ENCODE assay signal across 14 cellular contexts in genomic region chr15:95840004-95840403, GRCh38.
DNase-seq lines count a peak whose midpoint lies in the region; ATAC-seq, FAIRE-seq and TF ChIP-seq lines count a peak whose summit lies in the region.
"Had no signal": no experiment of that assay in that cellular context is flagged by ENCODE, and none has a peak within 500 bp of the region (broad histone marks: within the 10 kb centered on the region; RNA-seq: fewer than 3 reads in every experiment).

No MANE protein-coding gene starts in this region.

- peaks cover 51% of the 10 kb centered on the region for H3K4me1 Mint-ChIP-seq in activated CD4-positive, alpha-beta T cell treated with anti-CD3 and anti-CD28 coated beads, Interleukin-2, amount 10 ng/mL, durations not matched to agents 7 days and 5 days
- peaks cover 24% of the 10 kb centered on the region for H3K4me1 Mint-ChIP-seq in central memory CD8-positive, alpha-beta T cell

- intact Hi-C loops in lower lobe of right lung (cut with DNase I) (no loop called here), HepG2 (cut with micrococcal nuclease; ENCODE audit: unreplicated experiment) (no loop called here)

- WGBS in HepG2 (ENCODE audit: low lambda C conversion rate) = 16% methylated on average over 4 of the region's 4 CpGs

- no peak overlapping the region for H3K4me2 ChIP-seq in HepG2 (ENCODE audit: low read depth, low read length)

- H3K4me1 ChIP-seq in lower lobe of right lung (no peaks in the 10 kb centered on the region), thoracic aorta (ENCODE audit: control insufficient read depth in 1 of 2, low read depth in 2 of 2) (peaks cover 3 to 9% of the 10 kb centered on the region in 2 donors), HepG2 (ENCODE audit: insufficient read depth, low read length) (no peaks in the 10 kb centered on the region)

- H3K27ac ChIP-seq in lower lobe of right lung (peak overlapping the region; percentile 3), thoracic aorta (peak overlapping the region; percentile 81 to 83), HepG2 (ENCODE audit: extremely low read length, insufficient read depth, low read length) (no peak overlapping the region)

- CTCF ChIA-PET in activated CD4-positive, alpha-beta T cell treated with anti-CD3 and anti-CD28 coated beads, Interleukin-2, amount 10 ng/mL, durations not matched to agents 7 days and 5 days (lab: Charles Lee) = no interaction called here
- CTCF ChIA-PET in HepG2 (lab: Yijun Ruan, JAX; ENCODE audit: low intra/inter-chr PET ratio, low total read pairs) = no interaction called here

- peaks cover 11% of the 10 kb centered on the region for H3K9me3 Mint-ChIP-seq in activated CD4-positive, alpha-beta T cell treated with anti-CD3 and anti-CD28 coated beads, Interleukin-2, amount 10 ng/mL, durations not matched to agents 7 days and 5 days
- H3K9me3 Mint-ChIP-seq in central memory CD8-positive, alpha-beta T cell = no peaks in the 10 kb centered on the region
- H3K9me3 Mint-ChIP-seq: mesothelial cell of epicardium had no signal

- H3K4me3 ChIP-seq in lower lobe of right lung = no peak overlapping the region
- no peak overlapping the region for H3K4me3 ChIP-seq in thoracic aorta
- H3K4me3 ChIP-seq in HepG2 (replicated peaks in 1 of 3; ENCODE audit: insufficient read depth in 1 of 3, low read depth in 2 of 3, low read length in 3 of 3) = no peak overlapping the region

- no peak for DNase-seq in activated CD4-positive, alpha-beta T cell treated with anti-CD3 and anti-CD28 coated beads, Interleukin-2, amount 10 ng/mL, durations not matched to agents 7 days and 5 days
- no peak for DNase-seq in activated CD4-positive, alpha-beta T cell treated with anti-CD3 and anti-CD28 coated beads for 4 hours
- no peak for DNase-seq in central memory CD8-positive, alpha-beta T cell (ENCODE audit: low spot score in 2 of 2)
- DNase-seq in lower lobe of right lung = no peak
- peak; percentile 15 for DNase-seq in thoracic aorta (ENCODE audit: low spot score)
- DNase-seq in NCI-H1092 (lab: John Stamatoyannopoulos, UW) = no peak
- no peak for DNase-seq in HepG2 (ENCODE audit: low spot score)
- DNase-seq: ACHN; activated naive CD4-positive, alpha-beta T cell treated with Interleukin-2 at 50 U/mL for 16 hours; stimulated activated CD4-positive, alpha-beta T cell treated with anti-CD3 and anti-CD28 coated beads, Interleukin-4, amount 100 ng/mL, for 4 hours; T-helper 9 cell had no signal

- H3K36me3 Mint-ChIP-seq in activated CD4-positive, alpha-beta T cell treated with anti-CD3 and anti-CD28 coated beads, Interleukin-2, amount 10 ng/mL, durations not matched to agents 7 days and 5 days (ENCODE audit: low read depth) = peaks cover 20% of the 10 kb centered on the region
- no peaks in the 10 kb centered on the region for H3K36me3 Mint-ChIP-seq in central memory CD8-positive, alpha-beta T cell (ENCODE audit: insufficient read depth)
- H3K36me3 Mint-ChIP-seq: mesothelial cell of epicardium had no signal

- H3K27me3 ChIP-seq in lower lobe of right lung (ENCODE audit: low read depth) = no peaks in the 10 kb centered on the region
- H3K27me3 ChIP-seq in thoracic aorta (replicated peaks; ENCODE audit: insufficient read depth) = no peaks in the 10 kb centered on the region
- H3K27me3 ChIP-seq in HepG2 (ENCODE audit: control insufficient read depth in 1 of 2, insufficient read depth in 2 of 2, low read length in 2 of 2) = no peaks in the 10 kb centered on the region

- no peak overlapping the region for H3K9ac ChIP-seq in HepG2 (ENCODE audit: insufficient read depth, low read depth, low read length)

- H3K36me3 ChIP-seq in lower lobe of right lung = no peaks in the 10 kb centered on the region
- no peaks in the 10 kb centered on the region for H3K36me3 ChIP-seq in thoracic aorta
- no peaks in the 10 kb centered on the region for H3K36me3 ChIP-seq in HepG2 (replicated peaks in 1 of 2; ENCODE audit: control insufficient read depth in 1 of 2, insufficient read depth in 2 of 2, low read length in 2 of 2)

- H3K27ac Mint-ChIP-seq in activated CD4-positive, alpha-beta T cell treated with anti-CD3 and anti-CD28 coated beads, Interleukin-2, amount 10 ng/mL, durations not matched to agents 7 days and 5 days = peak overlapping the region; percentile 97
- H3K27ac Mint-ChIP-seq in central memory CD8-positive, alpha-beta T cell (ENCODE audit: low read depth) = peak overlapping the region; percentile 89
- H3K27ac Mint-ChIP-seq: mesothelial cell of epicardium had no signal

- TF ChIP-seq EP300 in HepG2 (IDR thresholded peaks at IDR 0.05; ENCODE audit: low read depth in 2 of 2, low read length in 2 of 2) = no peak
- TF ChIP-seq EP300 in HepG2 (CRISPR knock-in tag; IDR thresholded peaks at IDR 0.05; ENCODE audit: borderline replicate concordance) = no peak

- ATAC-seq in central memory CD8-positive, alpha-beta T cell (replicated peaks; ENCODE audit: extremely low read depth, poor library complexity, severe bottlenecking) = no peak
- ATAC-seq in lower lobe of right lung = no peak
- peak; percentile 96 for ATAC-seq in thoracic aorta (ENCODE audit: insufficient number of reproducible peaks, low FRiP score, low read depth)
- no peak for ATAC-seq in GM21423 (IDR thresholded peaks at IDR 0.05; ENCODE audit: unreplicated experiment)
- no peak for ATAC-seq in HepG2
- ATAC-seq: esophagus mucosa had no signal

- H4K20me1 ChIP-seq in HepG2 (ENCODE audit: insufficient read depth, low read length) = no peaks in the 10 kb centered on the region

- BruUV-seq in HepG2 (replicated peaks; lab: Mats Ljungman, UMichigan) = no TSS peak

- H3K79me2 ChIP-seq in HepG2 (ENCODE audit: insufficient read depth, low read length) = no peaks in the 10 kb centered on the region

- in situ Hi-C loops in HepG2 (cut with HindIII; ENCODE audit: extremely low pct_ligation_motif_present, low pct_unique_long_range_greater_than_20kb) = no loop called here

- TF ChIP-seq CTCF in lower lobe of right lung (IDR thresholded peaks at IDR 0.05) = no peak
- TF ChIP-seq CTCF in thoracic aorta (IDR thresholded peaks at IDR 0.05) = no peak
- TF ChIP-seq CTCF in HepG2 (CRISPR knock-in tag; IDR thresholded peaks at IDR 0.05) = no peak

- no peak overlapping the region for H2AFZ ChIP-seq in HepG2 (ENCODE audit: low read length)

- no peak for TF ChIP-seq RAD21 in HepG2 (CRISPR knock-in tag; IDR thresholded peaks at IDR 0.05)

- TF ChIP-seq POLR2A in HepG2 (IDR thresholded peaks at IDR 0.05; ENCODE audit: insufficient read depth in 1 of 2, low read depth in 2 of 2, low read length in 2 of 2) = no peak

- H3K27me3 Mint-ChIP-seq in activated CD4-positive, alpha-beta T cell treated with anti-CD3 and anti-CD28 coated beads, Interleukin-2, amount 10 ng/mL, durations not matched to agents 7 days and 5 days = peaks cover 5% of the 10 kb centered on the region
- no peaks in the 10 kb centered on the region for H3K27me3 Mint-ChIP-seq in central memory CD8-positive, alpha-beta T cell

- H3K9me3 ChIP-seq in lower lobe of right lung = no peaks in the 10 kb centered on the region
- no peaks in the 10 kb centered on the region for H3K9me3 ChIP-seq in thoracic aorta
- H3K9me3 ChIP-seq in HepG2 (ENCODE audit: low read length) = no peaks in the 10 kb centered on the region

- no peak overlapping the region for H3K4me3 Mint-ChIP-seq in activated CD4-positive, alpha-beta T cell treated with anti-CD3 and anti-CD28 coated beads, Interleukin-2, amount 10 ng/mL, durations not matched to agents 7 days and 5 days
- H3K4me3 Mint-ChIP-seq in central memory CD8-positive, alpha-beta T cell = no peak overlapping the region
- H3K4me3 Mint-ChIP-seq: mesothelial cell of epicardium had no signal

- FAIRE-seq in HepG2 (lab: Jason Lieb, UNC) = no peak

- POLR2A ChIA-PET in activated CD4-positive, alpha-beta T cell treated with anti-CD3 and anti-CD28 coated beads, Interleukin-2, amount 10 ng/mL, durations not matched to agents 7 days and 5 days (lab: Charles Lee) = no interaction called here
- POLR2A ChIA-PET in HepG2 (lab: Yijun Ruan, JAX) = no interaction called here

TF ChIP-seq in HepG2, 621 proteins besides CTCF, POLR2A, EP300 and RAD21 (continues in another document):
- TF ChIP-seq, protein P1, sequence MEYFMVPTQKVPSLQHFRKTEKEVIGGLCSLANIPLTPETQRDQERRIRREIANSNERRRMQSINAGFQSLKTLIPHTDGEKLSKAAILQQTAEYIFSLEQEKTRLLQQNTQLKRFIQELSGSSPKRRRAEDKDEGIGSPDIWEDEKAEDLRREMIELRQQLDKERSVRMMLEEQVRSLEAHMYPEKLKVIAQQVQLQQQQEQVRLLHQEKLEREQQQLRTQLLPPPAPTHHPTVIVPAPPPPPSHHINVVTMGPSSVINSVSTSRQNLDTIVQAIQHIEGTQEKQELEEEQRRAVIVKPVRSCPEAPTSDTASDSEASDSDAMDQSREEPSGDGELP (IDR thresholded peaks at IDR 0.05; ENCODE audit: borderline replicate concordance, low read depth) = no peak
- TF ChIP-seq TOE1 (CRISPR knock-in tag; IDR thresholded peaks at IDR 0.05) = no peak
- no peak for TF ChIP-seq ZNF451 (CRISPR knock-in tag; IDR thresholded peaks at IDR 0.05)
- no peak for TF ChIP-seq ELF1 (CRISPR knock-in tag; IDR thresholded peaks at IDR 0.05)
- TF ChIP-seq, protein P2, sequence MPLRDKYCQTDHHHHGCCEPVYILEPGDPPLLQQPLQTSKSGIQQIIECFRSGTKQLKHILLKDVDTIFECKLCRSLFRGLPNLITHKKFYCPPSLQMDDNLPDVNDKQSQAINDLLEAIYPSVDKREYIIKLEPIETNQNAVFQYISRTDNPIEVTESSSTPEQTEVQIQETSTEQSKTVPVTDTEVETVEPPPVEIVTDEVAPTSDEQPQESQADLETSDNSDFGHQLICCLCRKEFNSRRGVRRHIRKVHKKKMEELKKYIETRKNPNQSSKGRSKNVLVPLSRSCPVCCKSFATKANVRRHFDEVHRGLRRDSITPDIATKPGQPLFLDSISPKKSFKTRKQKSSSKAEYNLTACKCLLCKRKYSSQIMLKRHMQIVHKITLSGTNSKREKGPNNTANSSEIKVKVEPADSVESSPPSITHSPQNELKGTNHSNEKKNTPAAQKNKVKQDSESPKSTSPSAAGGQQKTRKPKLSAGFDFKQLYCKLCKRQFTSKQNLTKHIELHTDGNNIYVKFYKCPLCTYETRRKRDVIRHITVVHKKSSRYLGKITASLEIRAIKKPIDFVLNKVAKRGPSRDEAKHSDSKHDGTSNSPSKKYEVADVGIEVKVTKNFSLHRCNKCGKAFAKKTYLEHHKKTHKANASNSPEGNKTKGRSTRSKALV (CRISPR knock-in tag; IDR thresholded peaks at IDR 0.05) = no peak
- TF ChIP-seq ZBTB37 (CRISPR knock-in tag; IDR thresholded peaks at IDR 0.05) = no peak
- TF ChIP-seq NFE2 (CRISPR knock-in tag; IDR thresholded peaks at IDR 0.05) = no peak
